In the genomic region with DNA sequence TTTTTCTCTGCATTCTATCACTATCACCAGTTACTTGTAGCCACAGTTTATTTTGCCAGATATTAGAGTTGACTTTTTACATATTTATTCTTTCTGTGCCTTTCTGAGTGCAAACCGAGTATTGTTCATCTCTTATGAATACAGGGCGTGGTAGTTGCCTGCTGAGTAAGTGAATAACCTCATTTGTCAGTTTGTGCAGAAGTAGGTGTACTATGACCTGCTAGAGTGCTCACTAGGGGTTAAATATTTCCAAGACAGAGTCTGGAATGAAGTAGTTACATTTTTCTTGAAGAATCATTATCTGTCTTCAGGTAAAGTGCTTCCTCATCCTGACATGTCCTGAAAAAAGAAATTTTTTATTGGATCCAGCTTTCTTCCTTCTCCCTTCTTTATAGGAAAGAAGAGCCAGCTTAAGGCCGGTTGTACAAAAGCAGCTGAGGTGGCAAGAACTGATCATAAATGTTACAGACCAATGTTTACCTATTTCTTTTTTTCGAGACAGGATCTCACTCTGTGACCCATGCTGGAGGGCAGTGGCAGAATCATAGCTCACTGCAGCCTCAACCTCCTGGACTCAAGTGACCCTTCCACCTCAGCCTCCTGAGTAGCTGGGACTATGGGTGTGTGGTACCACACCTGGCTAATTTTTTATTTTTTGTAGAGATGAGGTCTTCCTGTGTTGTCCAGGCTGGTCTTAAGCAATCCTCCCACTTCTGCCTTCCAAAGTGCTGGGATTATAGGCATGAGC, we compare ENCODE assay signal across 1 cellular context.
TF ChIP-seq lines count a peak whose summit lies in the region.

No MANE protein-coding gene starts in this region.

TF ChIP-seq in A549, 52 proteins besides CTCF, POLR2A, EP300 and RAD21 (continued from another document):
- TF ChIP-seq, protein P1, sequence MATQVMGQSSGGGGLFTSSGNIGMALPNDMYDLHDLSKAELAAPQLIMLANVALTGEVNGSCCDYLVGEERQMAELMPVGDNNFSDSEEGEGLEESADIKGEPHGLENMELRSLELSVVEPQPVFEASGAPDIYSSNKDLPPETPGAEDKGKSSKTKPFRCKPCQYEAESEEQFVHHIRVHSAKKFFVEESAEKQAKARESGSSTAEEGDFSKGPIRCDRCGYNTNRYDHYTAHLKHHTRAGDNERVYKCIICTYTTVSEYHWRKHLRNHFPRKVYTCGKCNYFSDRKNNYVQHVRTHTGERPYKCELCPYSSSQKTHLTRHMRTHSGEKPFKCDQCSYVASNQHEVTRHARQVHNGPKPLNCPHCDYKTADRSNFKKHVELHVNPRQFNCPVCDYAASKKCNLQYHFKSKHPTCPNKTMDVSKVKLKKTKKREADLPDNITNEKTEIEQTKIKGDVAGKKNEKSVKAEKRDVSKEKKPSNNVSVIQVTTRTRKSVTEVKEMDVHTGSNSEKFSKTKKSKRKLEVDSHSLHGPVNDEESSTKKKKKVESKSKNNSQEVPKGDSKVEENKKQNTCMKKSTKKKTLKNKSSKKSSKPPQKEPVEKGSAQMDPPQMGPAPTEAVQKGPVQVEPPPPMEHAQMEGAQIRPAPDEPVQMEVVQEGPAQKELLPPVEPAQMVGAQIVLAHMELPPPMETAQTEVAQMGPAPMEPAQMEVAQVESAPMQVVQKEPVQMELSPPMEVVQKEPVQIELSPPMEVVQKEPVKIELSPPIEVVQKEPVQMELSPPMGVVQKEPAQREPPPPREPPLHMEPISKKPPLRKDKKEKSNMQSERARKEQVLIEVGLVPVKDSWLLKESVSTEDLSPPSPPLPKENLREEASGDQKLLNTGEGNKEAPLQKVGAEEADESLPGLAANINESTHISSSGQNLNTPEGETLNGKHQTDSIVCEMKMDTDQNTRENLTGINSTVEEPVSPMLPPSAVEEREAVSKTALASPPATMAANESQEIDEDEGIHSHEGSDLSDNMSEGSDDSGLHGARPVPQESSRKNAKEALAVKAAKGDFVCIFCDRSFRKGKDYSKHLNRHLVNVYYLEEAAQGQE (IDR thresholded peaks at IDR 0.05): no peak
- TF ChIP-seq RFX5 (IDR thresholded peaks at IDR 0.05): no peak
- no peak for TF ChIP-seq NPAS2 (CRISPR knock-in tag; IDR thresholded peaks at IDR 0.05; ENCODE audit: borderline replicate concordance)
- TF ChIP-seq JUN (IDR thresholded peaks at IDR 0.05): peak; percentile 26 to 71; a peak in 3 of 5 replicates
- peak; percentile 37; the same call in 1 of the 2 replicates for TF ChIP-seq JUNB (IDR thresholded peaks at IDR 0.05)
- TF ChIP-seq MYC (IDR thresholded peaks at IDR 0.05; ENCODE audit: borderline replicate concordance, low read length): no peak
- TF ChIP-seq PHF8 (IDR thresholded peaks at IDR 0.05; ENCODE audit: borderline replicate concordance, low read depth): no peak
- TF ChIP-seq RNF2 (IDR thresholded peaks at IDR 0.05; ENCODE audit: borderline replicate concordance, low read depth): no peak
- TF ChIP-seq HOXB13 (CRISPR knock-in tag; IDR thresholded peaks at IDR 0.05; ENCODE audit: low read depth): no peak
- no peak for TF ChIP-seq HEYL (CRISPR knock-in tag; IDR thresholded peaks at IDR 0.05)
- no peak for TF ChIP-seq HDAC2 (IDR thresholded peaks at IDR 0.05)
- TF ChIP-seq FOSL2 (IDR thresholded peaks at IDR 0.05): no peak
- no peak; the same call in 1 of the 2 replicates for TF ChIP-seq FOSL2 (CRISPR knock-in tag; IDR thresholded peaks at IDR 0.05)
- TF ChIP-seq, protein P2, sequence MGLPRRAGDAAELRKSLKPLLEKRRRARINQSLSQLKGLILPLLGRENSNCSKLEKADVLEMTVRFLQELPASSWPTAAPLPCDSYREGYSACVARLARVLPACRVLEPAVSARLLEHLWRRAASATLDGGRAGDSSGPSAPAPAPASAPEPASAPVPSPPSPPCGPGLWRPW (IDR thresholded peaks at IDR 0.05): no peak
- no peak for TF ChIP-seq ZFP36 (IDR thresholded peaks at IDR 0.05; ENCODE audit: borderline replicate concordance, partially characterized antibody)
- TF ChIP-seq CEBPB (IDR thresholded peaks at IDR 0.05): peak in 1 of 2 experiments; percentile 20; a peak in 1 of 4 replicates
- no peak for TF ChIP-seq ZC3H11A (IDR thresholded peaks at IDR 0.05)
- no peak for TF ChIP-seq CBX8 (IDR thresholded peaks at IDR 0.05)
- no peak for TF ChIP-seq FOXS1 (CRISPR knock-in tag; IDR thresholded peaks at IDR 0.05)
- TF ChIP-seq MAZ (IDR thresholded peaks at IDR 0.05; ENCODE audit: borderline replicate concordance, low read depth, low read length): no peak
- no peak for TF ChIP-seq ZSCAN20 (CRISPR knock-in tag; IDR thresholded peaks at IDR 0.05)
